ENCODE assay signal across 23 cellular contexts in genomic region chr10:73950569-73950968, GRCh38. TPM values are rescaled to one million over a fixed set of nuclear protein-coding genes. Genes with fewer than 3 reads are reported as not detected.
DNase-seq lines count a peak whose midpoint lies in the region; ATAC-seq and TF ChIP-seq lines count a peak whose summit lies in the region.
"Had no signal": no experiment of that assay in that cellular context is flagged by ENCODE, and none has a peak within 500 bp of the region (broad histone marks: within the 10 kb centered on the region; RNA-seq: fewer than 3 reads in every experiment).

No MANE protein-coding gene starts in this region.

- no TSS peak for BruUV-seq in IMR-90 (replicated peaks; lab: Mats Ljungman, UMichigan)

- H3K4me1 ChIP-seq in BE2C (no peaks in the 10 kb centered on the region), IMR-90 (ENCODE audit: control insufficient read depth, insufficient read depth, low read length) (peaks cover 6% of the 10 kb centered on the region), mesendoderm (ENCODE audit: control insufficient read depth, low read depth, low read length) (no peaks in the 10 kb centered on the region), HAP-1 (no peaks in the 10 kb centered on the region)
- H3K4me1 ChIP-seq: adrenal gland, pancreas had no signal

- H2AK5ac ChIP-seq in IMR-90 (ENCODE audit: low read depth, low read length): no peak overlapping the region
- no peak overlapping the region for H2AK5ac ChIP-seq in mesendoderm (ENCODE audit: low read length)

- TF ChIP-seq CTCF in BE2C (IDR thresholded peaks at IDR 0.05; ENCODE audit: low read depth, low read length) (no peak), IMR-90 (conservative IDR thresholded peaks at IDR 0.05; ENCODE audit: low read depth, low read length) (no peak)

- H3K36me3 ChIP-seq in BE2C: no peaks in the 10 kb centered on the region
- H3K36me3 ChIP-seq in IMR-90 (ENCODE audit: control insufficient read depth, insufficient read depth, low read length): no peaks in the 10 kb centered on the region
- H3K36me3 ChIP-seq in mesendoderm (ENCODE audit: control insufficient read depth, insufficient read depth, low read length): no peaks in the 10 kb centered on the region
- no peaks in the 10 kb centered on the region for H3K36me3 ChIP-seq in HAP-1 (replicated peaks)
- H3K36me3 ChIP-seq: adrenal gland, pancreas had no signal

- no peak overlapping the region for H3K18ac ChIP-seq in IMR-90 (ENCODE audit: low read depth, low read length)
- H3K18ac ChIP-seq in mesendoderm (ENCODE audit: low read length): no peak overlapping the region

- H2BK5ac ChIP-seq in IMR-90 (ENCODE audit: low read depth, low read length, poor library complexity, severe bottlenecking): no peak overlapping the region
- H2BK5ac ChIP-seq in mesendoderm (ENCODE audit: low read length): no peak overlapping the region

- H3K4ac ChIP-seq in IMR-90 (ENCODE audit: low read depth, low read length) (peak overlapping the region; percentile 94), mesendoderm (ENCODE audit: low read depth, low read length) (no peak overlapping the region)

- peak overlapping the region; percentile 92 for H2BK20ac ChIP-seq in IMR-90 (ENCODE audit: low read depth, low read length)

- ATAC-seq in IMR-90 (ENCODE audit: low read depth) (peak; percentile 76), GM18909 (IDR thresholded peaks at IDR 0.05; ENCODE audit: poor library complexity, unreplicated experiment) (no peak)
- ATAC-seq: activated CD8-positive, alpha-beta T cell treated with anti-CD3 and anti-CD28 coated beads for 36 hours; pancreas; right cardiac atrium had no signal

- H3K79me2 ChIP-seq in mesendoderm (ENCODE audit: control insufficient read depth, insufficient read depth, low read length): no peaks in the 10 kb centered on the region
- H3K79me2 ChIP-seq: hepatocyte had no signal

- no peak overlapping the region for H3K4me3 ChIP-seq in BE2C (ENCODE audit: low read depth, low read length)
- H3K4me3 ChIP-seq in IMR-90 (ENCODE audit: insufficient read depth, low read depth, low read length): no peak overlapping the region
- no peak overlapping the region for H3K4me3 ChIP-seq in mesendoderm (ENCODE audit: low read length)
- no peak overlapping the region for H3K4me3 ChIP-seq in HAP-1
- H3K4me3 ChIP-seq: adrenal gland, hepatocyte, pancreas had no signal

- H2AFZ ChIP-seq in IMR-90 (replicated peaks; ENCODE audit: low read length, poor library complexity): peak overlapping the region; percentile 35
- H2AFZ ChIP-seq: hepatocyte had no signal

- no peak overlapping the region for H3K9ac ChIP-seq in IMR-90 (ENCODE audit: low read depth, low read length)
- no peak overlapping the region for H3K9ac ChIP-seq in mesendoderm (ENCODE audit: low read length)

- H4K20me1 ChIP-seq in IMR-90 (ENCODE audit: insufficient read depth, low read length): no peaks in the 10 kb centered on the region

- no peak overlapping the region for H2AK9ac ChIP-seq in IMR-90 (replicated peaks; ENCODE audit: low read depth, low read length, poor library complexity)

- H3K4me2 ChIP-seq in IMR-90 (ENCODE audit: low read depth, low read length) (no peak overlapping the region), mesendoderm (ENCODE audit: low read length) (no peak overlapping the region)
- H3K4me2 ChIP-seq: hepatocyte had no signal

- dilution Hi-C loops in IMR-90 (cut with HindIII; ENCODE audit: low sequenced_read_pairs, unreplicated experiment): no loop called here

- peak overlapping the region; percentile 87; the same call in 1 of the 2 replicates for H3K23ac ChIP-seq in IMR-90 (ENCODE audit: low read depth, low read length)
- H3K23ac ChIP-seq in mesendoderm (ENCODE audit: low read length): no peak overlapping the region

- H3K14ac ChIP-seq in IMR-90 (replicated peaks; ENCODE audit: low read depth, low read length): peak overlapping the region; percentile 94

- DNase-seq in BE2C (peak; percentile 27), IMR-90 (no peak), ecto neural progenitor cell (ENCODE audit: low spot score) (peak; percentile 73), mesendoderm (peak; percentile 44), NCI-H187 (lab: John Stamatoyannopoulos, UW) (no peak), HAP-1 (ENCODE audit: low spot score in 2 of 2) (no peak)
- DNase-seq in activated naive CD4-positive, alpha-beta T cell treated with anti-CD3 and anti-CD28 coated beads, Interleukin-2, amount 50 U/mL, for 16 hours: no peak
- DNase-seq: activated CD8-positive, alpha-beta T cell treated with anti-CD3 and anti-CD28 coated beads for 36 hours; activated gamma-delta T cell; activated T-cell treated with anti-CD3 and anti-CD28 coated beads for 4 hours; adrenal gland; C1 segment of cervical spinal cord; dermis blood vessel endothelial cell; GOT3; naive B cell; NCI-H1436; NCI-H748 treated with DMSO at 0.1 percent for 48 hours; pancreas; right cardiac atrium; trophoblast cell had no signal

- POLR2A ChIA-PET in IMR-90 (lab: Charles Lee; ENCODE audit: unreplicated experiment): no interaction called here

- no peaks in the 10 kb centered on the region for H3K79me1 ChIP-seq in IMR-90 (ENCODE audit: low read depth in 1 of 2, low read length in 2 of 2)
- H3K79me1 ChIP-seq in mesendoderm (ENCODE audit: low read length): no peaks in the 10 kb centered on the region

- H3K27ac ChIP-seq in IMR-90 (ENCODE audit: insufficient read depth, low read length) (no peak overlapping the region), mesendoderm (ENCODE audit: low read depth, low read length) (no peak overlapping the region)
- H3K27ac ChIP-seq: adrenal gland, hepatocyte, pancreas, RWPE1 had no signal

- no peak for TF ChIP-seq RAD21 in IMR-90 (IDR thresholded peaks at IDR 0.05; ENCODE audit: low read length)

- peaks cover 12% of the 10 kb centered on the region for H3K9me1 ChIP-seq in IMR-90 (ENCODE audit: insufficient read depth, low read length)

- peak overlapping the region; percentile 94 for H2BK120ac ChIP-seq in IMR-90 (ENCODE audit: low read depth, low read length)
- no peak overlapping the region for H2BK120ac ChIP-seq in mesendoderm (ENCODE audit: low read depth, low read length)

- intact Hi-C loops in IMR-90 (cut with micrococcal nuclease): no loop called here

- CTCF ChIA-PET in IMR-90 (lab: Yijun Ruan, JAX): interaction anchor here (1.1 kb wide), 1 partner anchor 9 kb away, joined by 4 read pairs; no protein-coding TSS in a partner anchor

- no peaks in the 10 kb centered on the region for H3K27me3 ChIP-seq in BE2C
- H3K27me3 ChIP-seq in IMR-90 (ENCODE audit: control insufficient read depth, insufficient read depth, low read length): no peaks in the 10 kb centered on the region
- no peaks in the 10 kb centered on the region for H3K27me3 ChIP-seq in mesendoderm (ENCODE audit: insufficient read depth, low read length, poor library complexity)
- no peaks in the 10 kb centered on the region for H3K27me3 ChIP-seq in HAP-1 (ENCODE audit: low read depth)
- H3K27me3 ChIP-seq: adrenal gland, hepatocyte, pancreas had no signal

- H2BK15ac ChIP-seq in IMR-90 (ENCODE audit: low read depth, low read length) (peak overlapping the region; percentile 48; the same call in 2 of the 3 replicates), mesendoderm (replicated peaks; ENCODE audit: low read depth) (no peak overlapping the region)

- no peaks in the 10 kb centered on the region for H3K9me3 ChIP-seq in BE2C
- H3K9me3 ChIP-seq in IMR-90 (ENCODE audit: control insufficient read depth, insufficient read depth, low read length): no peaks in the 10 kb centered on the region
- no peaks in the 10 kb centered on the region for H3K9me3 ChIP-seq in HAP-1
- H3K9me3 ChIP-seq: adrenal gland, pancreas had no signal

- H3K56ac ChIP-seq in IMR-90 (ENCODE audit: extremely low read depth, insufficient read depth, low read length): peak overlapping the region; percentile 19; the same call in 1 of the 2 replicates
- H3K56ac ChIP-seq in mesendoderm (ENCODE audit: low read length): no peak overlapping the region

- H4K5ac ChIP-seq in IMR-90 (ENCODE audit: low read depth, low read length) (no peak overlapping the region), mesendoderm (ENCODE audit: low read length) (no peak overlapping the region)

- 32% methylated on average over 2 of the region's 4 CpGs; no CpG with 5 or more reads in 1 of the 2 experiments for WGBS in IMR-90 (ENCODE audit: extremely low coverage in 2 of 2, insufficient read length in 1 of 2), 2 experiments
- WGBS in mesendoderm (ENCODE audit: extremely low coverage, insufficient coverage, low lambda C conversion rate): no CpG with 5 or more reads among the region's 4 CpGs

- H4K8ac ChIP-seq in IMR-90 (ENCODE audit: low read depth in 2 of 2, low read length in 2 of 2) (peak overlapping the region; percentile 50 to 80; a peak in 2 of 4 replicates), mesendoderm (ENCODE audit: low read depth, low read length) (no peak overlapping the region)

- in situ Hi-C loops in IMR-90 (cut with MboI; ENCODE audit: low sequenced_read_pairs): no loop called here
- in situ Hi-C loops in HAP-1 (cut with MboI; ENCODE audit: low sequenced_read_pairs): no loop called here

- TF ChIP-seq POLR2A in IMR-90 (IDR thresholded peaks at IDR 0.05; ENCODE audit: low read depth, low read length): no peak

- peak overlapping the region; percentile 75; the same call in 1 of the 2 replicates for H4K91ac ChIP-seq in IMR-90 (ENCODE audit: insufficient read depth, low read depth, low read length)

TF ChIP-seq in IMR-90, 13 proteins besides CTCF, POLR2A, EP300 and RAD21 (continues in another document):
- no peak for TF ChIP-seq MAFK (IDR thresholded peaks at IDR 0.05; ENCODE audit: low read depth, low read length)
- TF ChIP-seq MAZ (IDR thresholded peaks at IDR 0.05; ENCODE audit: borderline replicate concordance, low read depth, low read length): no peak

RNA-seq across cellular contexts. Expression of gene PLAU, which starts 39.6 kb away (rescaled TPM):
- not detected for polyA plus RNA-seq in BE2C (2012; ENCODE audit: insufficient read depth, insufficient read length, low read depth)
- 115 and 123 TPM in 2 replicates for total RNA-seq in IMR-90 (2012; rRNA removed)
- polyA plus RNA-seq in IMR-90 (2012; rRNA removed): 230 and 283 TPM in 2 replicates
- 215 and 255 TPM in 2 replicates for polyA plus RNA-seq in IMR-90 (2012; cell fraction: cytosol; rRNA removed)
- 331 and 562 TPM in 2 replicates for polyA plus RNA-seq in IMR-90 (2012; cell fraction: nucleus; rRNA removed; ENCODE audit: low replicate concordance)
- 15.7 TPM for polyA plus RNA-seq in mesendoderm (2013, experiment 1 of 2)
- polyA plus RNA-seq in mesendoderm (2013, experiment 2 of 2): 15.6 TPM

RNA-seq across cellular contexts. Expression of gene VCL, which starts 47.3 kb away (rescaled TPM):
- 18.8 TPM for polyA plus RNA-seq in BE2C (2012; ENCODE audit: insufficient read depth, insufficient read length, low read depth)
- 283 and 316 TPM in 2 replicates for total RNA-seq in IMR-90 (2012; rRNA removed)
- polyA plus RNA-seq in IMR-90 (2012; rRNA removed): 193 and 227 TPM in 2 replicates
- polyA plus RNA-seq in IMR-90 (2012; cell fraction: cytosol; rRNA removed): 85.9 and 102 TPM in 2 replicates
- polyA plus RNA-seq in IMR-90 (2012; cell fraction: nucleus; rRNA removed; ENCODE audit: low replicate concordance): 176 and 458 TPM in 2 replicates
- polyA plus RNA-seq in mesendoderm (2013, experiment 1 of 2): 212 TPM
- polyA plus RNA-seq in mesendoderm (2013, experiment 2 of 2): 218 TPM

Comparison
In these comparisons a context has a peak if more than half of its experiments do, and no peak if none do; other contexts are left out.
1. DNase-seq: peak in BE2C (single experiment), ecto neural progenitor cell (single experiment) and mesendoderm (single experiment); none in IMR-90 (single experiment), NCI-H187 (0 of 2), activated naive CD4-positive, alpha-beta T cell treated with anti-CD3 and anti-CD28 coated beads, Interleukin-2, amount 50 U/mL, for 16 hours (single experiment) and HAP-1 (0 of 2).